In genomic region chr2:10137053-10137843, GRCh38 we compare ENCODE assay signal across 14 cellular contexts. TPM values are rescaled to one million over a fixed set of nuclear protein-coding genes. Genes with fewer than 3 reads are reported as not detected.
DNase-seq lines count a peak whose midpoint lies in the region; ATAC-seq, FAIRE-seq and TF ChIP-seq lines count a peak whose summit lies in the region.
"Had no signal": no experiment of that assay in that cellular context is flagged by ENCODE, and none has a peak within 500 bp of the region (broad histone marks: within the 10 kb centered on the region; RNA-seq: fewer than 3 reads in every experiment).

No MANE protein-coding gene starts in this region.

- DNase-seq in COLO668 (lab: John Stamatoyannopoulos, UW; ENCODE audit: unreplicated experiment), result peak; percentile 19
- no peak for DNase-seq in keratinocyte (ENCODE audit: low read depth, low spot score)
- no peak for DNase-seq in effector CD4-positive, alpha-beta T cell
- no peak for DNase-seq in cerebellar cortex (ENCODE audit: low spot score)
- DNase-seq: NCI-H1105 treated with DMSO at 0.1 percent for 48 hours, Right ventricle myocardium superior had no signal

- H3K9ac ChIP-seq in keratinocyte (ENCODE audit: control insufficient read depth, extremely low read depth, insufficient read depth, low read length), result no peak overlapping the region

- FAIRE-seq in keratinocyte (lab: Jason Lieb, UNC), result no peak

- H4K20me1 ChIP-seq in keratinocyte (ENCODE audit: control insufficient read depth, extremely low read depth, insufficient read depth, low read length), result no peaks in the 10 kb centered on the region

- no peak overlapping the region for H3K4me3 ChIP-seq in keratinocyte (ENCODE audit: control insufficient read depth in 2 of 3, extremely low read depth in 1 of 3, insufficient read depth in 2 of 3, low read depth in 1 of 3, low read length in 3 of 3)
- H3K4me3 ChIP-seq: hepatocyte, lung had no signal

- dilution Hi-C loops in keratinocyte (cut with MboI; ENCODE audit: extremely low pct_ligation_motif_present, low sequenced_read_pairs), result no loop called here

- peak overlapping the region; percentile 70 for H3K4me2 ChIP-seq in keratinocyte (ENCODE audit: control insufficient read depth, extremely low read depth, insufficient read depth, low read depth, low read length)
- H3K4me2 ChIP-seq: hepatocyte had no signal

- H3K9me3 ChIP-seq in keratinocyte (ENCODE audit: control insufficient read depth, low read depth, low read length), result no peaks in the 10 kb centered on the region
- H3K9me3 ChIP-seq: Caco-2 had no signal

- no peaks in the 10 kb centered on the region for H3K9me1 ChIP-seq in keratinocyte (ENCODE audit: control insufficient read depth, extremely low read depth, insufficient read depth, low read length)

- H3K27me3 ChIP-seq in keratinocyte (ENCODE audit: control insufficient read depth, extremely low read depth, insufficient read depth, low read length), result no peaks in the 10 kb centered on the region
- H3K27me3 ChIP-seq: hepatocyte had no signal

- H2AFZ ChIP-seq in keratinocyte (ENCODE audit: control insufficient read depth, low read length), result peak overlapping the region; percentile 74
- H2AFZ ChIP-seq: hepatocyte had no signal

- H3K4me1 ChIP-seq in keratinocyte (ENCODE audit: control insufficient read depth, extremely low read depth, insufficient read depth, low read length), result peaks cover 19% of the 10 kb centered on the region

- H3K79me2 ChIP-seq in keratinocyte (ENCODE audit: control insufficient read depth, insufficient read depth, low read length), result no peaks in the 10 kb centered on the region
- H3K79me2 ChIP-seq: hepatocyte had no signal

- peaks cover 0 to under 1% of the 10 kb centered on the region in 2 experiments for H3K36me3 ChIP-seq in keratinocyte (ENCODE audit: control insufficient read depth in 2 of 2, extremely low read depth in 1 of 2, insufficient read depth in 2 of 2, low read length in 2 of 2)

- H3K27ac ChIP-seq in keratinocyte (ENCODE audit: control insufficient read depth, insufficient read depth, low read length), result peak overlapping the region; percentile 22
- H3K27ac ChIP-seq: hepatocyte, VCaP had no signal

- no peak for TF ChIP-seq CTCF in keratinocyte (optimal IDR thresholded peaks at IDR 0.05 in 1 of 3, IDR thresholded peaks at IDR 0.05 in 1 of 3, conservative IDR thresholded peaks at IDR 0.05 in 1 of 3; ENCODE audit: extremely low read depth in 1 of 3, insufficient read depth in 2 of 3, low read length in 3 of 3)

- TF ChIP-seq POLR2A in GM18505 (IDR thresholded peaks at IDR 0.05; ENCODE audit: borderline replicate concordance, extremely low read depth, insufficient read depth, insufficient read length), result peak; percentile 41
- TF ChIP-seq POLR2A in Raji (IDR thresholded peaks at IDR 0.05; ENCODE audit: insufficient read depth, low read depth, low read length), result peak; percentile 49

- no peak for ATAC-seq in GM18505 (IDR thresholded peaks at IDR 0.05; ENCODE audit: unreplicated experiment)
- ATAC-seq in GM19351 (IDR thresholded peaks at IDR 0.05; ENCODE audit: unreplicated experiment), result no peak
- ATAC-seq in GM18498 (IDR thresholded peaks at IDR 0.05; ENCODE audit: unreplicated experiment), result no peak

RNA-seq across cellular contexts. Expression of gene RRM2, which starts 14.7 kb away (rescaled TPM):
- polyA plus RNA-seq in keratinocyte, result 1.6 to 34.1 TPM (median 25.7 TPM) in 3 replicates
- polyA plus RNA-seq in keratinocyte (2011; ENCODE audit: low read depth), result 1.00 TPM
- polyA plus RNA-seq in keratinocyte (2011; cell fraction: cytosol; rRNA removed), result 4.8 and 5.0 TPM in 2 replicates
- 2.3 and 2.9 TPM in 2 replicates for polyA plus RNA-seq in keratinocyte (2011; cell fraction: nucleus; rRNA removed)
- 0.59 and 35.7 TPM in 2 replicates for polyA plus RNA-seq in keratinocyte (2012; ENCODE audit: low replicate concordance)
- polyA minus RNA-seq in keratinocyte, result 2.0 to 23.6 TPM (median 14.3 TPM) in 3 replicates
- polyA minus RNA-seq in keratinocyte (2011; cell fraction: cytosol; rRNA and poly(A)+ RNA removed), result 21.5 TPM
- 2.5 and 3.1 TPM in 2 replicates for polyA minus RNA-seq in keratinocyte (2011; cell fraction: nucleus; rRNA and poly(A)+ RNA removed)

RNA-seq across cellular contexts. Expression of gene CYS1, which starts 57.0 kb away (rescaled TPM):
- polyA plus RNA-seq in keratinocyte, result 0.14 to 0.52 TPM (median 0.48 TPM) in 3 replicates
- not detected for polyA plus RNA-seq in keratinocyte (2011; ENCODE audit: low read depth)
- 0.41 and 1.3 TPM in 2 replicates for polyA plus RNA-seq in keratinocyte (2011; cell fraction: cytosol; rRNA removed)
- 0.28 and 1.6 TPM in 2 replicates for polyA plus RNA-seq in keratinocyte (2011; cell fraction: nucleus; rRNA removed)
- polyA plus RNA-seq in keratinocyte (2012; ENCODE audit: low replicate concordance), result 0.20 and 0.77 TPM in 2 replicates
- polyA minus RNA-seq in keratinocyte, result 0.35 to 0.92 TPM (median 0.53 TPM) in 3 replicates
- polyA minus RNA-seq in keratinocyte (2011; cell fraction: cytosol; rRNA and poly(A)+ RNA removed), result 1.2 TPM
- 0.42 and 0.85 TPM in 2 replicates for polyA minus RNA-seq in keratinocyte (2011; cell fraction: nucleus; rRNA and poly(A)+ RNA removed)
